26 cellular contexts compared by ENCODE assay signal in genomic region chr5:123046222-123046621, GRCh38. TPM values are rescaled to one million over a fixed set of nuclear protein-coding genes. Genes with fewer than 3 reads are reported as not detected.
"Had no signal": no experiment of that assay in that cellular context is flagged by ENCODE, and none has a peak within 500 bp of the region (broad histone marks: within the 10 kb centered on the region; RNA-seq: fewer than 3 reads in every experiment).

No MANE protein-coding gene starts in this region.

- H3K27ac ChIP-seq: Peyer's patch, RWPE1 had no signal

- H3K4me1 ChIP-seq: Peyer's patch had no signal

- H3K27me3 ChIP-seq: MG63, Peyer's patch had no signal

- H3K4me1 Mint-ChIP-seq: activated B cell treated with CpG ODN at 0.5 μM for 24 hours; activated CD4-positive, alpha-beta T cell treated with anti-CD3 and anti-CD28 coated beads, Interleukin-2, amount 10 ng/mL, durations not matched to agents 24 days and 14 days; activated CD8-positive, alpha-beta memory T cell treated with anti-CD3 and anti-CD28 coated beads, Interleukin-2, amount 10 ng/mL, durations not matched to agents 7 days and 5 days; activated naive CD8-positive, alpha-beta T cell treated with anti-CD3 and anti-CD28 coated beads, Interleukin-2, amount 50 U/mL, for 24 hours had no signal

- ATAC-seq: activated CD8-positive, alpha-beta memory T cell treated with anti-CD3 and anti-CD28 coated beads, Interleukin-2, amount 10 ng/mL, durations not matched to agents 7 days and 5 days; activated naive CD4-positive, alpha-beta T cell treated with anti-CD3 and anti-CD28 coated beads, Interleukin-2, amount 50 U/mL, for 72 hours; activated naive CD8-positive, alpha-beta T cell treated with anti-CD3 and anti-CD28 coated beads, Interleukin-2, amount 50 U/mL, for 24 hours; activated T-cell treated with anti-CD3 and anti-CD28 coated beads, Interleukin-2, amount 50 U/mL, for 4 hours had no signal

- H3K9me3 ChIP-seq: Peyer's patch had no signal

- H3K4me3 Mint-ChIP-seq: activated B cell treated with CpG ODN at 0.5 μM for 24 hours; activated CD4-positive, alpha-beta T cell treated with anti-CD3 and anti-CD28 coated beads, Interleukin-2, amount 10 ng/mL, durations not matched to agents 24 days and 14 days; activated CD8-positive, alpha-beta memory T cell treated with anti-CD3 and anti-CD28 coated beads, Interleukin-2, amount 10 ng/mL, durations not matched to agents 7 days and 5 days; activated naive CD8-positive, alpha-beta T cell treated with anti-CD3 and anti-CD28 coated beads, Interleukin-2, amount 50 U/mL, for 24 hours; activated T-cell treated with anti-CD3 and anti-CD28 coated beads, Interleukin-2, amount 50 U/mL, for 4 hours had no signal

- DNase-seq: activated B cell treated with CpG ODN at 0.5 μM for 24 hours; activated CD4-positive, alpha-beta T cell treated with anti-CD3 and anti-CD28 coated beads for 1 hour; activated CD4-positive, alpha-beta T cell treated with anti-CD3 and anti-CD28 coated beads, Interleukin-2, amount 10 ng/mL, durations not matched to agents 24 days and 14 days; activated CD4-positive, alpha-beta T cell treated with anti-CD3 and anti-CD28 coated beads, Interleukin-2, amount 50 U/mL, for 48 hours; activated CD8-positive, alpha-beta memory T cell treated with anti-CD3 and anti-CD28 coated beads, Interleukin-2, amount 10 ng/mL, durations not matched to agents 7 days and 5 days; activated effector memory CD4-positive, alpha-beta T cell treated with anti-CD3 and anti-CD28 coated beads, Interleukin-2, amount 50 U/mL, for 16 hours; activated naive CD4-positive, alpha-beta T cell treated with Interleukin-2 at 50 U/mL for 16 hours; activated naive CD8-positive, alpha-beta T cell treated with anti-CD3 and anti-CD28 coated beads, Interleukin-2, amount 50 U/mL, for 24 hours; activated T-cell treated with anti-CD3 and anti-CD28 coated beads, Interleukin-2, amount 50 U/mL, for 4 hours; caudate nucleus; MG63; MV-4-11; NCI-H1092 treated with DMSO at 0.1 percent for 48 hours; NCI-H1417 treated with DMSO at 0.1 percent for 48 hours; NCI-H1694; NCI-H2029; NCI-H2107; NCI-H510A treated with DMSO at 0.1 percent for 48 hours; NCI-H69; NK-92 treated with Interleukin-12 subunit alpha and Interleukin-12 subunit beta, amount 100 ng/mL, for 24 hours; Peyer's patch; SIG-M5; T-helper 1 cell had no signal

- H3K36me3 ChIP-seq: MG63, Peyer's patch had no signal

- H3K4me3 ChIP-seq: MG63, Peyer's patch had no signal

- H3K9me3 Mint-ChIP-seq: activated CD4-positive, alpha-beta T cell treated with anti-CD3 and anti-CD28 coated beads, Interleukin-2, amount 10 ng/mL, durations not matched to agents 24 days and 14 days; activated naive CD4-positive, alpha-beta T cell treated with anti-CD3 and anti-CD28 coated beads, Interleukin-2, amount 50 U/mL, for 72 hours had no signal

- H3K27ac Mint-ChIP-seq: activated B cell treated with CpG ODN at 0.5 μM for 24 hours; activated CD4-positive, alpha-beta T cell treated with anti-CD3 and anti-CD28 coated beads, Interleukin-2, amount 10 ng/mL, durations not matched to agents 24 days and 14 days; activated CD8-positive, alpha-beta memory T cell treated with anti-CD3 and anti-CD28 coated beads, Interleukin-2, amount 10 ng/mL, durations not matched to agents 7 days and 5 days; activated naive CD4-positive, alpha-beta T cell treated with anti-CD3 and anti-CD28 coated beads, Interleukin-2, amount 50 U/mL, for 72 hours; activated naive CD8-positive, alpha-beta T cell treated with anti-CD3 and anti-CD28 coated beads, Interleukin-2, amount 50 U/mL, for 24 hours had no signal

- H3K36me3 Mint-ChIP-seq: activated CD8-positive, alpha-beta memory T cell treated with anti-CD3 and anti-CD28 coated beads, Interleukin-2, amount 10 ng/mL, durations not matched to agents 7 days and 5 days had no signal

RNA-seq across cellular contexts. Expression of gene PPIC, which starts 9.7 kb away (rescaled TPM):
- total RNA-seq: activated B cell treated with CpG ODN at 0.5 μM for 24 hours; activated CD4-positive, alpha-beta T cell treated with anti-CD3 and anti-CD28 coated beads, Interleukin-2, amount 10 ng/mL, durations not matched to agents 24 days and 14 days; activated CD8-positive, alpha-beta memory T cell treated with anti-CD3 and anti-CD28 coated beads, Interleukin-2, amount 10 ng/mL, durations not matched to agents 7 days and 5 days; activated naive CD4-positive, alpha-beta T cell treated with anti-CD3 and anti-CD28 coated beads, Interleukin-2, amount 50 U/mL, for 72 hours; T-helper 2 cell treated with Interferon-gamma antibody and Interleukin-4, amounts not matched to agents 100 ng/mL and 5 ng/mL, for 36 hours had no signal

RNA-seq across cellular contexts. Expression of gene PRDM6, which starts 42.8 kb away (rescaled TPM):
- total RNA-seq: activated B cell treated with CpG ODN at 0.5 μM for 24 hours; activated CD4-positive, alpha-beta T cell treated with anti-CD3 and anti-CD28 coated beads, Interleukin-2, amount 10 ng/mL, durations not matched to agents 24 days and 14 days; activated CD8-positive, alpha-beta memory T cell treated with anti-CD3 and anti-CD28 coated beads, Interleukin-2, amount 10 ng/mL, durations not matched to agents 7 days and 5 days; activated naive CD4-positive, alpha-beta T cell treated with anti-CD3 and anti-CD28 coated beads, Interleukin-2, amount 50 U/mL, for 72 hours; activated T-cell treated with anti-CD3 and anti-CD28 coated beads, Interleukin-2, amount 50 U/mL, for 4 hours; T-helper 2 cell treated with Interferon-gamma antibody and Interleukin-4, amounts not matched to agents 100 ng/mL and 5 ng/mL, for 36 hours had no signal
